Comparison of ENCODE assay signal across 1 cellular context in genomic region chr12:124148481-124148880, GRCh38.
TF ChIP-seq lines count a peak whose summit lies in the region.

No MANE protein-coding gene starts in this region.

TF ChIP-seq in WTC11, 78 proteins besides CTCF, POLR2A, EP300 and RAD21 (continued from another document):
- TF ChIP-seq AR (CRISPR knock-in tag; IDR thresholded peaks at IDR 0.05) (no peak), HMGA2 (CRISPR knock-in tag; IDR thresholded peaks at IDR 0.05) (no peak), ZBTB21 (CRISPR knock-in tag; IDR thresholded peaks at IDR 0.05; ENCODE audit: borderline replicate concordance) (no peak), ZNF219 (CRISPR knock-in tag; IDR thresholded peaks at IDR 0.05; ENCODE audit: borderline replicate concordance) (no peak), E2F4 (CRISPR knock-in tag; IDR thresholded peaks at IDR 0.05; ENCODE audit: borderline replicate concordance, low read depth) (no peak), MAX (CRISPR knock-in tag; IDR thresholded peaks at IDR 0.05) (no peak), TEAD1 (CRISPR knock-in tag; IDR thresholded peaks at IDR 0.05) (no peak), ARID4B (CRISPR knock-in tag; IDR thresholded peaks at IDR 0.05; ENCODE audit: borderline replicate concordance) (no peak), JAZF1 (CRISPR knock-in tag; IDR thresholded peaks at IDR 0.05) (no peak)
